Comparison of ENCODE assay signal across 1 cellular context in genomic region chr10:124532106-124532641, GRCh38.
TF ChIP-seq lines count a peak whose summit lies in the region.

No MANE protein-coding gene starts in this region.

TF ChIP-seq in GM23338, 12 proteins besides CTCF, POLR2A, EP300 and RAD21 (continued from another document):
- no peak for TF ChIP-seq ZNF462 (CRISPR knock-in tag; IDR thresholded peaks at IDR 0.05)
